In genomic region chr21:33230518-33231324, GRCh38 we compare ENCODE assay signal across 1 cellular context.
TF ChIP-seq lines count a peak whose summit lies in the region.

No MANE protein-coding gene starts in this region.

TF ChIP-seq in HEK293, 187 proteins besides CTCF, POLR2A, EP300 and RAD21 (continued from another document and continues in another):
- no peak for TF ChIP-seq ZSCAN18 (tag by site-specific recombination; IDR thresholded peaks at IDR 0.05)
- no peak for TF ChIP-seq ZNF792 (tag by site-specific recombination; IDR thresholded peaks at IDR 0.05)
- no peak for TF ChIP-seq ZNF155 (tag by site-specific recombination; IDR thresholded peaks at IDR 0.05)
- no peak for TF ChIP-seq ZNF645 (tag by site-specific recombination; IDR thresholded peaks at IDR 0.05)
- peak; percentile 16; the same call in 1 of the 2 replicates for TF ChIP-seq ZNF423 (tag by site-specific recombination; IDR thresholded peaks at IDR 0.05)
- no peak for TF ChIP-seq ZBTB7A (tag by site-specific recombination; IDR thresholded peaks at IDR 0.05; ENCODE audit: low read depth)
- TF ChIP-seq ZNF211 (tag by site-specific recombination; IDR thresholded peaks at IDR 0.05; ENCODE audit: low read depth), result no peak
- no peak for TF ChIP-seq ZNF292 (tag by site-specific recombination; IDR thresholded peaks at IDR 0.05; ENCODE audit: borderline replicate concordance, low read depth)
- TF ChIP-seq ZNF623 (tag by site-specific recombination; IDR thresholded peaks at IDR 0.05), result no peak
- TF ChIP-seq ZNF148 (tag by site-specific recombination; IDR thresholded peaks at IDR 0.05; ENCODE audit: borderline replicate concordance), result no peak
- TF ChIP-seq ZNF426 (tag by site-specific recombination; IDR thresholded peaks at IDR 0.05), result no peak
- TF ChIP-seq ZBTB48 (tag by site-specific recombination; IDR thresholded peaks at IDR 0.05), result peak; percentile 9; the same call in 1 of the 2 replicates
- TF ChIP-seq HOXD13 (CRISPR knock-in tag; IDR thresholded peaks at IDR 0.05; ENCODE audit: borderline replicate concordance), result no peak
- no peak for TF ChIP-seq ZNF624 (tag by site-specific recombination; IDR thresholded peaks at IDR 0.05)
- TF ChIP-seq ZNF501 (tag by site-specific recombination; IDR thresholded peaks at IDR 0.05), result no peak
- peak; percentile 85 for TF ChIP-seq ZNF341 (tag by site-specific recombination; IDR thresholded peaks at IDR 0.05; ENCODE audit: low read depth)
- 0 out of 2 replicates have a peak, but pooled peaks have one; percentile 12 for TF ChIP-seq ZNF629 (tag by site-specific recombination; IDR thresholded peaks at IDR 0.05)
- TF ChIP-seq ZNF214 (tag by site-specific recombination; IDR thresholded peaks at IDR 0.05; ENCODE audit: borderline replicate concordance), result no peak
- TF ChIP-seq ZBTB8A (tag by site-specific recombination; IDR thresholded peaks at IDR 0.05), result 0 out of 2 replicates have a peak, but pooled peaks have one; percentile 22
- no peak; the same call in 1 of the 2 replicates for TF ChIP-seq SP3 (tag by site-specific recombination; IDR thresholded peaks at IDR 0.05)
- TF ChIP-seq TCF7L2 (IDR thresholded peaks at IDR 0.05; ENCODE audit: borderline replicate concordance, low read depth, low read length), result no peak
- peak; percentile 40; the same call in 1 of the 2 replicates for TF ChIP-seq GLIS1 (tag by site-specific recombination; IDR thresholded peaks at IDR 0.05)
- peak; percentile 16 for TF ChIP-seq OSR2 (tag by site-specific recombination; IDR thresholded peaks at IDR 0.05)
- no peak for TF ChIP-seq ZBTB11 (tag by site-specific recombination; conservative IDR thresholded peaks at IDR 0.05; ENCODE audit: low read depth)
- peak; percentile 90 for TF ChIP-seq ZNF600 (tag by site-specific recombination; IDR thresholded peaks at IDR 0.05)
- no peak for TF ChIP-seq ZNF248 (tag by site-specific recombination; IDR thresholded peaks at IDR 0.05)
- peak; percentile 23; the same call in 1 of the 2 replicates for TF ChIP-seq KLF8 (tag by site-specific recombination; IDR thresholded peaks at IDR 0.05)
- peak; percentile 68; the same call in 1 of the 2 replicates for TF ChIP-seq ZNF184 (tag by site-specific recombination; IDR thresholded peaks at IDR 0.05)
- no peak for TF ChIP-seq GLI2 (tag by site-specific recombination; IDR thresholded peaks at IDR 0.05; ENCODE audit: borderline replicate concordance, low read depth)
- TF ChIP-seq ZNF558 (tag by site-specific recombination; IDR thresholded peaks at IDR 0.05), result no peak
- no peak for TF ChIP-seq ZNF791 (tag by site-specific recombination; IDR thresholded peaks at IDR 0.05)
- no peak for TF ChIP-seq OVOL3 (tag by site-specific recombination; IDR thresholded peaks at IDR 0.05)
- TF ChIP-seq ZBTB17 (tag by site-specific recombination; IDR thresholded peaks at IDR 0.05), result peak; percentile 95
- TF ChIP-seq RBAK (tag by site-specific recombination; IDR thresholded peaks at IDR 0.05), result no peak
- no peak for TF ChIP-seq ZNF658 (tag by site-specific recombination; IDR thresholded peaks at IDR 0.05)
- TF ChIP-seq ZNF548 (tag by site-specific recombination; IDR thresholded peaks at IDR 0.05), result no peak
- no peak for TF ChIP-seq ZNF266 (tag by site-specific recombination; IDR thresholded peaks at IDR 0.05; ENCODE audit: low read depth)
- no peak; the same call in 1 of the 2 replicates for TF ChIP-seq SCRT2 (tag by site-specific recombination; IDR thresholded peaks at IDR 0.05)
- TF ChIP-seq ZNF398 (tag by site-specific recombination; IDR thresholded peaks at IDR 0.05), result peak; percentile 93
- TF ChIP-seq ZNF488 (tag by site-specific recombination; IDR thresholded peaks at IDR 0.05), result no peak
- no peak for TF ChIP-seq ZNF433 (tag by site-specific recombination; IDR thresholded peaks at IDR 0.05; ENCODE audit: low read depth)
- TF ChIP-seq, protein P1, sequence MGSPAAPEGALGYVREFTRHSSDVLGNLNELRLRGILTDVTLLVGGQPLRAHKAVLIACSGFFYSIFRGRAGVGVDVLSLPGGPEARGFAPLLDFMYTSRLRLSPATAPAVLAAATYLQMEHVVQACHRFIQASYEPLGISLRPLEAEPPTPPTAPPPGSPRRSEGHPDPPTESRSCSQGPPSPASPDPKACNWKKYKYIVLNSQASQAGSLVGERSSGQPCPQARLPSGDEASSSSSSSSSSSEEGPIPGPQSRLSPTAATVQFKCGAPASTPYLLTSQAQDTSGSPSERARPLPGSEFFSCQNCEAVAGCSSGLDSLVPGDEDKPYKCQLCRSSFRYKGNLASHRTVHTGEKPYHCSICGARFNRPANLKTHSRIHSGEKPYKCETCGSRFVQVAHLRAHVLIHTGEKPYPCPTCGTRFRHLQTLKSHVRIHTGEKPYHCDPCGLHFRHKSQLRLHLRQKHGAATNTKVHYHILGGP (tag by site-specific recombination; IDR thresholded peaks at IDR 0.05), result no peak
- no peak for TF ChIP-seq ZNF48 (tag by site-specific recombination; IDR thresholded peaks at IDR 0.05)
- TF ChIP-seq FEZF1 (tag by site-specific recombination; IDR thresholded peaks at IDR 0.05), result no peak
- 0 out of 2 replicates have a peak, but pooled peaks have one; percentile 14 for TF ChIP-seq ZSCAN23 (tag by site-specific recombination; IDR thresholded peaks at IDR 0.05)
- TF ChIP-seq, protein P2, sequence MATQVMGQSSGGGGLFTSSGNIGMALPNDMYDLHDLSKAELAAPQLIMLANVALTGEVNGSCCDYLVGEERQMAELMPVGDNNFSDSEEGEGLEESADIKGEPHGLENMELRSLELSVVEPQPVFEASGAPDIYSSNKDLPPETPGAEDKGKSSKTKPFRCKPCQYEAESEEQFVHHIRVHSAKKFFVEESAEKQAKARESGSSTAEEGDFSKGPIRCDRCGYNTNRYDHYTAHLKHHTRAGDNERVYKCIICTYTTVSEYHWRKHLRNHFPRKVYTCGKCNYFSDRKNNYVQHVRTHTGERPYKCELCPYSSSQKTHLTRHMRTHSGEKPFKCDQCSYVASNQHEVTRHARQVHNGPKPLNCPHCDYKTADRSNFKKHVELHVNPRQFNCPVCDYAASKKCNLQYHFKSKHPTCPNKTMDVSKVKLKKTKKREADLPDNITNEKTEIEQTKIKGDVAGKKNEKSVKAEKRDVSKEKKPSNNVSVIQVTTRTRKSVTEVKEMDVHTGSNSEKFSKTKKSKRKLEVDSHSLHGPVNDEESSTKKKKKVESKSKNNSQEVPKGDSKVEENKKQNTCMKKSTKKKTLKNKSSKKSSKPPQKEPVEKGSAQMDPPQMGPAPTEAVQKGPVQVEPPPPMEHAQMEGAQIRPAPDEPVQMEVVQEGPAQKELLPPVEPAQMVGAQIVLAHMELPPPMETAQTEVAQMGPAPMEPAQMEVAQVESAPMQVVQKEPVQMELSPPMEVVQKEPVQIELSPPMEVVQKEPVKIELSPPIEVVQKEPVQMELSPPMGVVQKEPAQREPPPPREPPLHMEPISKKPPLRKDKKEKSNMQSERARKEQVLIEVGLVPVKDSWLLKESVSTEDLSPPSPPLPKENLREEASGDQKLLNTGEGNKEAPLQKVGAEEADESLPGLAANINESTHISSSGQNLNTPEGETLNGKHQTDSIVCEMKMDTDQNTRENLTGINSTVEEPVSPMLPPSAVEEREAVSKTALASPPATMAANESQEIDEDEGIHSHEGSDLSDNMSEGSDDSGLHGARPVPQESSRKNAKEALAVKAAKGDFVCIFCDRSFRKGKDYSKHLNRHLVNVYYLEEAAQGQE (tag by site-specific recombination; IDR thresholded peaks at IDR 0.05), result no peak
- TF ChIP-seq KLF10 (tag by site-specific recombination; IDR thresholded peaks at IDR 0.05), result no peak
- TF ChIP-seq ZNF555 (tag by site-specific recombination; conservative IDR thresholded peaks at IDR 0.05), result no peak
- TF ChIP-seq ZNF18 (tag by site-specific recombination; IDR thresholded peaks at IDR 0.05), result no peak
- TF ChIP-seq ZBTB20 (tag by site-specific recombination; IDR thresholded peaks at IDR 0.05), result peak; percentile 68
